In the genomic region with DNA sequence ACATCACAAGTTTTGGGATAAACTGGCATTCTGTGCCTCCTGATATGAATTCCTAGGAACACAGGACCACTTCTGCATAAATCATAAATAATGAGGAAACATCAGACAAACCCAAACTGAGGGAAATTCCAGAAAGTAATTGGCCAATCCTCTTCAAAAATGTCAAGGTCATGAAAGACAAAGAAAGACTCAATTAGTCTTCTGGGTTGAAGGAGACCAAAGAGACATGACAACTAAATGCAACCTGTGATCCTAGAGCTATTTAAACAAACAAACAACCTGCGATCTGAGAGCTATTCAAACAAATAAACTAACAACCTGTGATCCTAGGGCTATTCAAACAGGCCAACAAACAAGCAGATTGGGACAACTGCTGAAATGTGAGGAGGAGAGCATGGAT, we compare ENCODE assay signal across 20 cellular contexts.
DNase-seq lines count a peak whose midpoint lies in the region; ATAC-seq, FAIRE-seq and TF ChIP-seq lines count a peak whose summit lies in the region.
"Had no signal": no experiment of that assay in that cellular context is flagged by ENCODE, and none has a peak within 500 bp of the region (broad histone marks: within the 10 kb centered on the region; RNA-seq: fewer than 3 reads in every experiment).

No MANE protein-coding gene starts in this region.

- H2BK120ac ChIP-seq in IMR-90 (ENCODE audit: low read depth, low read length): no peak overlapping the region; the same call in 1 of the 2 replicates

- intact Hi-C loops in HepG2 (cut with micrococcal nuclease; ENCODE audit: unreplicated experiment) (no loop called here), right lobe of liver (cut with DNase I) (no loop called here), IMR-90 (cut with micrococcal nuclease) (no loop called here)

- H3K9ac ChIP-seq in HepG2 (ENCODE audit: insufficient read depth, low read depth, low read length) (no peak overlapping the region), IMR-90 (ENCODE audit: low read depth, low read length) (no peak overlapping the region)
- H3K9ac ChIP-seq: BLaER1 treated with 17β-estradiol and CSF1 and Interleukin-3, amounts not matched to agents 10 nM and 100 nM had no signal

- peak overlapping the region; percentile 29; the same call in 1 of the 2 replicates for H3K4ac ChIP-seq in IMR-90 (ENCODE audit: low read depth, low read length)

- no peak overlapping the region for H4K91ac ChIP-seq in IMR-90 (ENCODE audit: insufficient read depth, low read depth, low read length)

- H4K20me1 ChIP-seq in HepG2 (ENCODE audit: insufficient read depth, low read length): no peaks in the 10 kb centered on the region
- no peaks in the 10 kb centered on the region for H4K20me1 ChIP-seq in IMR-90 (ENCODE audit: insufficient read depth, low read length)
- H4K20me1 ChIP-seq: BLaER1 treated with 17β-estradiol and CSF1 and Interleukin-3, amounts not matched to agents 10 nM and 100 nM had no signal

- no peak overlapping the region for H2AFZ ChIP-seq in HepG2 (ENCODE audit: low read length)
- H2AFZ ChIP-seq in IMR-90 (replicated peaks; ENCODE audit: low read length, poor library complexity): no peak overlapping the region
- H2AFZ ChIP-seq: GM23338 had no signal

- H3K9me3 Mint-ChIP-seq in endothelial cell (ENCODE audit: unreplicated experiment): no peaks in the 10 kb centered on the region
- no peaks in the 10 kb centered on the region for H3K9me3 Mint-ChIP-seq in stimulated activated memory B cell treated with anti-CD40 and anti-IgM and Interleukin-4, amounts not matched to agents 10 μg/mL and 1 μg/mL and 100 μg/mL, for 72 hours

- H3K4me1 ChIP-seq in HepG2 (ENCODE audit: insufficient read depth, low read length) (peaks cover 10% of the 10 kb centered on the region), right lobe of liver (no peaks in the 10 kb centered on the region), IMR-90 (ENCODE audit: control insufficient read depth, insufficient read depth, low read length) (peaks cover 2% of the 10 kb centered on the region; the same call in 1 of the 2 replicates), SJCRH30 (no peaks in the 10 kb centered on the region)
- H3K4me1 ChIP-seq in effector memory CD4-positive, alpha-beta T cell (ENCODE audit: control insufficient read depth, insufficient read depth, low read length, poor library complexity, severe bottlenecking): no peaks in the 10 kb centered on the region

- BruUV-seq in HepG2 (replicated peaks; lab: Mats Ljungman, UMichigan): no TSS peak
- BruUV-seq in IMR-90 (replicated peaks; lab: Mats Ljungman, UMichigan): no TSS peak

- H2BK15ac ChIP-seq in IMR-90 (ENCODE audit: low read depth, low read length): no peak overlapping the region

- TF ChIP-seq POLR2A in HepG2 (IDR thresholded peaks at IDR 0.05; ENCODE audit: insufficient read depth in 1 of 2, low read depth in 2 of 2, low read length in 2 of 2) (no peak), right lobe of liver (IDR thresholded peaks at IDR 0.05) (no peak), IMR-90 (IDR thresholded peaks at IDR 0.05; ENCODE audit: low read depth, low read length) (no peak)

- no peak overlapping the region for H2AK9ac ChIP-seq in IMR-90 (replicated peaks; ENCODE audit: low read depth, low read length, poor library complexity)

- in situ Hi-C loops in HepG2 (cut with HindIII; ENCODE audit: extremely low pct_ligation_motif_present, low pct_unique_long_range_greater_than_20kb) (no loop called here), IMR-90 (cut with MboI; ENCODE audit: low sequenced_read_pairs) (no loop called here)

- H2BK5ac ChIP-seq in IMR-90 (ENCODE audit: low read depth, low read length, poor library complexity, severe bottlenecking): no peak overlapping the region

- no peak overlapping the region for H2AK5ac ChIP-seq in IMR-90 (ENCODE audit: low read depth, low read length)

- peaks cover 0 to 12% of the 10 kb centered on the region in 2 experiments; a peak in 3 of 4 replicates for H3K79me1 ChIP-seq in IMR-90 (ENCODE audit: low read depth in 1 of 2, low read length in 2 of 2)

- no peak for FAIRE-seq in HepG2 (lab: Jason Lieb, UNC)
- FAIRE-seq: D721Med, G401.6, GM12891 had no signal

- no peak overlapping the region for H4K5ac ChIP-seq in IMR-90 (ENCODE audit: low read depth, low read length)

- peak overlapping the region; percentile 66 for H2BK20ac ChIP-seq in IMR-90 (ENCODE audit: low read depth, low read length)

- H3K4me1 Mint-ChIP-seq in endothelial cell (ENCODE audit: unreplicated experiment): peaks cover 13% of the 10 kb centered on the region
- H3K4me1 Mint-ChIP-seq in stimulated activated memory B cell treated with anti-CD40 and anti-IgM and Interleukin-4, amounts not matched to agents 10 μg/mL and 1 μg/mL and 100 μg/mL, for 72 hours: peaks cover 24% of the 10 kb centered on the region
- H3K4me1 Mint-ChIP-seq: GM23338 had no signal

- CTCF ChIA-PET in HepG2 (lab: Yijun Ruan, JAX; ENCODE audit: low intra/inter-chr PET ratio, low total read pairs): no interaction called here
- CTCF ChIA-PET in IMR-90 (lab: Yijun Ruan, JAX): no interaction called here

- 13% methylated on average over 1 of the region's 1 CpG for WGBS in HepG2 (ENCODE audit: low lambda C conversion rate)
- WGBS in right lobe of liver (ENCODE audit: insufficient coverage, low coverage, low lambda C conversion rate, missing lambda C conversion rate): 38% methylated on average over 1 of the region's 1 CpG
- no CpG with 5 or more reads among the region's 1 CpG for WGBS in IMR-90 (ENCODE audit: extremely low coverage in 2 of 2, insufficient read length in 1 of 2), 2 experiments

- H3K36me3 ChIP-seq in HepG2 (replicated peaks in 1 of 2; ENCODE audit: control insufficient read depth in 1 of 2, insufficient read depth in 2 of 2, low read length in 2 of 2) (peaks cover 1 to 13% of the 10 kb centered on the region in 2 experiments; a peak in 3 of 5 replicates), right lobe of liver (no peaks in the 10 kb centered on the region), IMR-90 (ENCODE audit: control insufficient read depth, insufficient read depth, low read length) (peaks cover 6% of the 10 kb centered on the region), SJCRH30 (no peaks in the 10 kb centered on the region)
- H3K36me3 ChIP-seq in effector memory CD4-positive, alpha-beta T cell (ENCODE audit: control insufficient read depth, insufficient read depth, low read length): no peaks in the 10 kb centered on the region

- 0 out of 2 replicates have a peak overlapping the region, but pooled peaks have one; percentile 14 for H3K14ac ChIP-seq in IMR-90 (replicated peaks; ENCODE audit: low read depth, low read length)

- peaks cover 5% of the 10 kb centered on the region for H3K9me1 ChIP-seq in IMR-90 (ENCODE audit: insufficient read depth, low read length)

- POLR2A ChIA-PET in HepG2 (lab: Yijun Ruan, JAX) (no interaction called here), IMR-90 (lab: Charles Lee; ENCODE audit: unreplicated experiment) (no interaction called here)

- no peaks in the 10 kb centered on the region for H3K27me3 ChIP-seq in HepG2 (ENCODE audit: control insufficient read depth in 1 of 2, insufficient read depth in 2 of 2, low read length in 2 of 2)
- no peaks in the 10 kb centered on the region for H3K27me3 ChIP-seq in right lobe of liver
- no peaks in the 10 kb centered on the region for H3K27me3 ChIP-seq in IMR-90 (ENCODE audit: control insufficient read depth, insufficient read depth, low read length)
- no peaks in the 10 kb centered on the region for H3K27me3 ChIP-seq in effector memory CD4-positive, alpha-beta T cell (replicated peaks; ENCODE audit: control insufficient read depth, insufficient read depth, low read length, poor library complexity, severe bottlenecking)
- no peaks in the 10 kb centered on the region for H3K27me3 ChIP-seq in SJCRH30
- H3K27me3 ChIP-seq: BLaER1 treated with 17β-estradiol and CSF1 and Interleukin-3, amounts not matched to agents 10 nM and 100 nM had no signal

- TF ChIP-seq RAD21 in HepG2 (CRISPR knock-in tag; IDR thresholded peaks at IDR 0.05) (no peak), IMR-90 (IDR thresholded peaks at IDR 0.05; ENCODE audit: low read length) (no peak)

- DNase-seq in HepG2 (ENCODE audit: low spot score) (peak; percentile 56), right lobe of liver (no peak), IMR-90 (no peak), endothelial cell (ENCODE audit: low spot score) (no peak), superior temporal gyrus (ENCODE audit: extremely low spot score) (no peak), SJCRH30 (no peak)
- DNase-seq in effector memory CD4-positive, alpha-beta T cell: no peak
- DNase-seq: ACHN; CD4-positive, alpha-beta memory T cell; COR-L47; DMS153; DMS79 treated with DMSO at 0.1 percent for 48 hours; EL; H7 had no signal

- no peak overlapping the region for H3K23ac ChIP-seq in IMR-90 (ENCODE audit: low read depth, low read length)

- H3K56ac ChIP-seq in IMR-90 (ENCODE audit: extremely low read depth, insufficient read depth, low read length): no peak overlapping the region

- H3K18ac ChIP-seq in IMR-90 (ENCODE audit: low read depth, low read length): no peak overlapping the region

- H3K9me3 ChIP-seq in HepG2 (ENCODE audit: low read length) (no peaks in the 10 kb centered on the region), right lobe of liver (no peaks in the 10 kb centered on the region), IMR-90 (ENCODE audit: control insufficient read depth, insufficient read depth, low read length) (no peaks in the 10 kb centered on the region), SJCRH30 (replicated peaks) (no peaks in the 10 kb centered on the region)
- H3K9me3 ChIP-seq in effector memory CD4-positive, alpha-beta T cell (ENCODE audit: control insufficient read depth, low read length): no peaks in the 10 kb centered on the region

- no peak overlapping the region for H3K4me3 ChIP-seq in HepG2 (replicated peaks in 1 of 3; ENCODE audit: insufficient read depth in 1 of 3, low read depth in 2 of 3, low read length in 3 of 3)
- H3K4me3 ChIP-seq in right lobe of liver: no peak overlapping the region
- no peak overlapping the region for H3K4me3 ChIP-seq in IMR-90 (ENCODE audit: insufficient read depth, low read depth, low read length)
- no peak overlapping the region for H3K4me3 ChIP-seq in effector memory CD4-positive, alpha-beta T cell (ENCODE audit: insufficient read depth, low read depth, low read length, poor library complexity, severe bottlenecking)
- H3K4me3 ChIP-seq in SJCRH30: no peak overlapping the region
- H3K4me3 ChIP-seq: BLaER1 treated with 17β-estradiol and CSF1 and Interleukin-3, amounts not matched to agents 10 nM and 100 nM; GM23338 had no signal

- peak overlapping the region; percentile 1 for H3K4me3 Mint-ChIP-seq in endothelial cell (ENCODE audit: unreplicated experiment)
- H3K4me3 Mint-ChIP-seq in stimulated activated memory B cell treated with anti-CD40 and anti-IgM and Interleukin-4, amounts not matched to agents 10 μg/mL and 1 μg/mL and 100 μg/mL, for 72 hours: no peak overlapping the region
- H3K4me3 Mint-ChIP-seq: CD4-positive, alpha-beta memory T cell; GM23338 had no signal

- ATAC-seq in HepG2: no peak; the same call in 2 of the 3 replicates
- no peak for ATAC-seq in right lobe of liver
- no peak for ATAC-seq in IMR-90 (ENCODE audit: low read depth)
- no peak for ATAC-seq in stimulated activated memory B cell treated with anti-CD40 and anti-IgM and Interleukin-4, amounts not matched to agents 10 μg/mL and 1 μg/mL and 100 μg/mL, for 72 hours
- ATAC-seq: GM23338 had no signal

- H3K27ac ChIP-seq in HepG2 (ENCODE audit: extremely low read length, insufficient read depth, low read length) (peak overlapping the region; percentile 46), right lobe of liver (no peak overlapping the region), IMR-90 (ENCODE audit: insufficient read depth, low read length) (no peak overlapping the region), SJCRH30 (no peak overlapping the region)
- H3K27ac ChIP-seq in effector memory CD4-positive, alpha-beta T cell (ENCODE audit: insufficient read depth, low read length, poor library complexity, severe bottlenecking): no peak overlapping the region
- H3K27ac ChIP-seq: BLaER1 treated with 17β-estradiol and CSF1 and Interleukin-3, amounts not matched to agents 10 nM and 100 nM had no signal

- no peak overlapping the region for H4K8ac ChIP-seq in IMR-90 (ENCODE audit: low read depth in 2 of 2, low read length in 2 of 2)

- H3K27ac Mint-ChIP-seq in endothelial cell (ENCODE audit: unreplicated experiment): no peak overlapping the region
- peak overlapping the region; percentile 23 for H3K27ac Mint-ChIP-seq in stimulated activated memory B cell treated with anti-CD40 and anti-IgM and Interleukin-4, amounts not matched to agents 10 μg/mL and 1 μg/mL and 100 μg/mL, for 72 hours
- H3K27ac Mint-ChIP-seq: GM23338 had no signal

- dilution Hi-C loops in IMR-90 (cut with HindIII; ENCODE audit: low sequenced_read_pairs, unreplicated experiment): no loop called here

- TF ChIP-seq CTCF in HepG2 (CRISPR knock-in tag; IDR thresholded peaks at IDR 0.05) (no peak), right lobe of liver (IDR thresholded peaks at IDR 0.05) (no peak), IMR-90 (conservative IDR thresholded peaks at IDR 0.05; ENCODE audit: low read depth, low read length) (no peak), endothelial cell (IDR thresholded peaks at IDR 0.05; ENCODE audit: unreplicated experiment) (no peak)

- H3K4me2 ChIP-seq in HepG2 (ENCODE audit: low read depth, low read length) (no peak overlapping the region), IMR-90 (ENCODE audit: low read depth, low read length) (no peak overlapping the region)
- H3K4me2 ChIP-seq: BLaER1 treated with 17β-estradiol and CSF1 and Interleukin-3, amounts not matched to agents 10 nM and 100 nM; GM23338 had no signal

- peaks cover 33% of the 10 kb centered on the region for H3K36me3 Mint-ChIP-seq in endothelial cell (ENCODE audit: low read depth, unreplicated experiment)
- peaks cover 65% of the 10 kb centered on the region for H3K36me3 Mint-ChIP-seq in stimulated activated memory B cell treated with anti-CD40 and anti-IgM and Interleukin-4, amounts not matched to agents 10 μg/mL and 1 μg/mL and 100 μg/mL, for 72 hours

- TF ChIP-seq EP300 in HepG2 (IDR thresholded peaks at IDR 0.05; ENCODE audit: low read depth in 2 of 2, low read length in 2 of 2) (no peak), HepG2 (CRISPR knock-in tag; IDR thresholded peaks at IDR 0.05; ENCODE audit: borderline replicate concordance) (no peak)

- peaks cover 3% of the 10 kb centered on the region for H3K27me3 Mint-ChIP-seq in endothelial cell (ENCODE audit: unreplicated experiment)
- no peaks in the 10 kb centered on the region for H3K27me3 Mint-ChIP-seq in stimulated activated memory B cell treated with anti-CD40 and anti-IgM and Interleukin-4, amounts not matched to agents 10 μg/mL and 1 μg/mL and 100 μg/mL, for 72 hours
- H3K27me3 Mint-ChIP-seq: CD4-positive, alpha-beta memory T cell had no signal

- H3K79me2 ChIP-seq in HepG2 (ENCODE audit: insufficient read depth, low read length): no peaks in the 10 kb centered on the region
